Comparison of ENCODE assay signal across 31 cellular contexts in the genomic region with DNA sequence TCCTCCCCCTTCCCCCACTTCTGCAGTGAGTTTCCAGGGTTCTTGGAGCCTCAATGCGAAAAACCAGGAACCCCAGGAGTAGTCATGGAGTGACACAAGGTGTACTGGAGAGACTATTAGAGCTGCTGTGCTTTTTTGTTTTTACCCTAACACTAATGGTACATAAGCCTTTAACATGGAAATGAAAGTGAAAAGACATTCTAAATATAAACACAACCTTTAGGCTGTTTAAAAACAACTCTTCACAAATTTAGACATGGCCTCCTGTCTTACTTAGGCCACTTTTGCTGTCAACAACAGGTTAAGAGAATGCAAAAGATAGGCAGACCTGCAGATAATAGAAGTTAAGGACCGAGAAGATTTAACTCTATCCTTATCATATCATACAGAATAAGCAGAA.
DNase-seq lines count a peak whose midpoint lies in the region; ATAC-seq, FAIRE-seq and TF ChIP-seq lines count a peak whose summit lies in the region.
"Had no signal": no experiment of that assay in that cellular context is flagged by ENCODE, and none has a peak within 500 bp of the region (broad histone marks: within the 10 kb centered on the region; RNA-seq: fewer than 3 reads in every experiment).

No MANE protein-coding gene starts in this region.

- H3K4me3 ChIP-seq in OCI-LY1 (ENCODE audit: low read depth, low read length, poor library complexity, severe bottlenecking) (no peak overlapping the region), mucosa of descending colon (no peak overlapping the region)
- H3K4me3 ChIP-seq: esophagus squamous epithelium, HAP-1, hepatocyte, lung, prostate gland, SJSA1, tibial artery, vagina had no signal

- no peaks in the 10 kb centered on the region for H3K27me3 ChIP-seq in OCI-LY1 (ENCODE audit: insufficient read depth, low read length)
- H3K27me3 ChIP-seq: dorsolateral prefrontal cortex, esophagus squamous epithelium, foreskin keratinocyte, SJSA1, tibial artery, vagina had no signal

- TF ChIP-seq CTCF in OCI-LY1 (IDR thresholded peaks at IDR 0.05; ENCODE audit: low read length) (no peak), mucosa of descending colon (IDR thresholded peaks at IDR 0.05) (no peak)

- no peak overlapping the region for H3K9ac ChIP-seq in OCI-LY1 (ENCODE audit: low read length)

- no peak overlapping the region for H3K27ac ChIP-seq in OCI-LY1 (ENCODE audit: low read depth, low read length, poor library complexity, severe bottlenecking)
- H3K27ac ChIP-seq: dorsolateral prefrontal cortex, esophagus squamous epithelium, foreskin keratinocyte, hepatocyte, prostate gland, RWPE1, SJSA1, tibial artery, vagina, WERI-Rb-1 had no signal

- peak overlapping the region; percentile 25; the same call in 1 of the 2 replicates for H3K4me2 ChIP-seq in OCI-LY1 (ENCODE audit: low read length)
- H3K4me2 ChIP-seq: hepatocyte had no signal

- H2AFZ ChIP-seq in OCI-LY1 (ENCODE audit: low read length): no peak overlapping the region
- H2AFZ ChIP-seq: hepatocyte had no signal

- H3K4me1 Mint-ChIP-seq in stimulated activated naive B cell treated with anti-CD40 and anti-IgM and Interleukin-4, amounts not matched to agents 10 μg/mL and 1 μg/mL and 100 μg/mL, for 72 hours: peaks cover 15 to 25% of the 10 kb centered on the region in 2 donors

- H3K36me3 Mint-ChIP-seq in stimulated activated naive B cell treated with anti-CD40 and anti-IgM and Interleukin-4, amounts not matched to agents 10 μg/mL and 1 μg/mL and 100 μg/mL, for 72 hours: peaks cover 16 to 35% of the 10 kb centered on the region in 2 donors

- H3K9me2 ChIP-seq in OCI-LY1 (ENCODE audit: low read depth, low read length): no peaks in the 10 kb centered on the region

- ATAC-seq in GM21529 (IDR thresholded peaks at IDR 0.05; ENCODE audit: unreplicated experiment) (peak; percentile 62), mucosa of descending colon (no peak), GM19455 (IDR thresholded peaks at IDR 0.05; ENCODE audit: unreplicated experiment) (no peak)
- ATAC-seq in stimulated activated naive B cell treated with anti-CD40 and anti-IgM and Interleukin-4, amounts not matched to agents 10 μg/mL and 1 μg/mL and 100 μg/mL, for 72 hours (replicated peaks): peak; percentile 81 to 90
- ATAC-seq: activated naive CD4-positive, alpha-beta T cell treated with anti-CD3 and anti-CD28 coated beads, Interleukin-2, amount 50 U/mL, for 72 hours; foreskin keratinocyte; left cardiac atrium; natural killer cell treated with Interleukin-12 subunit alpha and Interleukin-12 subunit beta and Interleukin-15 and Interleukin-18, amount 100 ng/mL, for 72 hours; sciatic nerve had no signal

- FAIRE-seq in GM12891 (lab: Jason Lieb, UNC): peak; percentile 13

- H3K9me3 Mint-ChIP-seq in stimulated activated naive B cell treated with anti-CD40 and anti-IgM and Interleukin-4, amounts not matched to agents 10 μg/mL and 1 μg/mL and 100 μg/mL, for 72 hours: peaks cover 13 to 14% of the 10 kb centered on the region in 2 donors

- intact Hi-C loops in mucosa of descending colon (cut with DNase I, micrococcal nuclease): no loop called here

- H3K27ac Mint-ChIP-seq in stimulated activated naive B cell treated with anti-CD40 and anti-IgM and Interleukin-4, amounts not matched to agents 10 μg/mL and 1 μg/mL and 100 μg/mL, for 72 hours: peak overlapping the region; percentile 92
- H3K27ac Mint-ChIP-seq: activated naive CD4-positive, alpha-beta T cell treated with anti-CD3 and anti-CD28 coated beads, Interleukin-2, amount 50 U/mL, for 72 hours; natural killer cell treated with Interleukin-12 subunit alpha and Interleukin-12 subunit beta and Interleukin-15 and Interleukin-18, amount 100 ng/mL, for 72 hours had no signal

- DNase-seq in GM12891 (ENCODE audit: insufficient read length, low spot score) (no peak), mucosa of descending colon (no peak)
- DNase-seq in stimulated activated naive B cell treated with anti-CD40 and anti-IgM and Interleukin-4, amounts not matched to agents 10 μg/mL and 1 μg/mL and 100 μg/mL, for 72 hours: no peak
- no peak for DNase-seq in activated CD8-positive, alpha-beta memory T cell treated with anti-CD3 and anti-CD28 coated beads for 24 hours
- DNase-seq: activated CD4-positive, alpha-beta T cell treated with anti-CD3 and anti-CD28 coated beads for 48 hours; dorsolateral prefrontal cortex; esophagus squamous epithelium; foreskin keratinocyte; left cardiac atrium; NCI-H1048; NCI-H187; occipital lobe; stimulated activated CD4-positive, alpha-beta T cell treated with anti-CD3 and anti-CD28 coated beads, Interleukin-12 subunit alpha, Interleukin-12 subunit beta, amount 100 ng/mL, for 4 hours; stimulated activated CD4-positive, alpha-beta T cell treated with anti-CD3 and anti-CD28 coated beads, Interleukin-2, amount 100 ng/mL, for 48 hours; T1000; tibial artery; WERI-Rb-1 had no signal

- H3K4me1 ChIP-seq in OCI-LY1 (ENCODE audit: insufficient read depth, low read length, severe bottlenecking) (peaks cover 10% of the 10 kb centered on the region), mucosa of descending colon (ENCODE audit: low read depth) (no peaks in the 10 kb centered on the region)
- H3K4me1 ChIP-seq: esophagus squamous epithelium, foreskin keratinocyte, HAP-1, prostate gland, SJSA1, tibial artery, vagina had no signal

- no peaks in the 10 kb centered on the region for H4K20me1 ChIP-seq in OCI-LY1 (ENCODE audit: insufficient read depth, low read length)

- peaks cover 11% of the 10 kb centered on the region; the same call in 1 of the 2 replicates for H3K9me3 ChIP-seq in OCI-LY1 (ENCODE audit: low read length)
- H3K9me3 ChIP-seq in mucosa of descending colon: peaks cover 11% of the 10 kb centered on the region
- H3K9me3 ChIP-seq: HAP-1, prostate gland, SJSA1 had no signal

- TF ChIP-seq POLR2A in GM12891 (IDR thresholded peaks at IDR 0.05; ENCODE audit: low read depth, low read length): no peak

- no peaks in the 10 kb centered on the region for H3F3A ChIP-seq in OCI-LY1 (ENCODE audit: insufficient read depth, low read length)

- H3K79me2 ChIP-seq in OCI-LY1 (ENCODE audit: insufficient read depth, low read length): no peaks in the 10 kb centered on the region
- H3K79me2 ChIP-seq: hepatocyte had no signal

- no peaks in the 10 kb centered on the region for H3K36me3 ChIP-seq in OCI-LY1 (ENCODE audit: insufficient read depth, low read length)
- H3K36me3 ChIP-seq in mucosa of descending colon (ENCODE audit: low read depth): no peaks in the 10 kb centered on the region
- H3K36me3 ChIP-seq: HAP-1, prostate gland, SJSA1, vagina, WERI-Rb-1 had no signal

- no peaks in the 10 kb centered on the region for H3K27me3 Mint-ChIP-seq in stimulated activated naive B cell treated with anti-CD40 and anti-IgM and Interleukin-4, amounts not matched to agents 10 μg/mL and 1 μg/mL and 100 μg/mL, for 72 hours
- H3K27me3 Mint-ChIP-seq: natural killer cell treated with Interleukin-12 subunit alpha and Interleukin-12 subunit beta and Interleukin-15 and Interleukin-18, amount 100 ng/mL, for 72 hours had no signal

- H3K4me3 Mint-ChIP-seq in stimulated activated naive B cell treated with anti-CD40 and anti-IgM and Interleukin-4, amounts not matched to agents 10 μg/mL and 1 μg/mL and 100 μg/mL, for 72 hours: peak overlapping the region; percentile 77 to 85
- H3K4me3 Mint-ChIP-seq: CD14-positive monocyte; natural killer cell treated with Interleukin-12 subunit alpha and Interleukin-12 subunit beta and Interleukin-15 and Interleukin-18, amount 100 ng/mL, for 72 hours had no signal

TF ChIP-seq in GM12891, 5 proteins besides CTCF, POLR2A, EP300 and RAD21:
- TF ChIP-seq PAX5 (IDR thresholded peaks at IDR 0.05; ENCODE audit: insufficient read depth, low read length, severe bottlenecking) (no peak), TAF1 (IDR thresholded peaks at IDR 0.05; ENCODE audit: low read depth, low read length) (no peak), POLR2AphosphoS5 (IDR thresholded peaks at IDR 0.05; ENCODE audit: low read depth, low read length) (no peak), POU2F2 (IDR thresholded peaks at IDR 0.05; ENCODE audit: low read depth, low read length) (no peak), SPI1 (IDR thresholded peaks at IDR 0.05; ENCODE audit: low read depth, low read length) (no peak)
TF ChIP-seq in GM12891: peak in this region for 0.

Comparison
In these comparisons a context has a peak if more than half of its experiments do, and no peak if none do; other contexts are left out.
1. ATAC-seq: peak in GM21529 (single experiment) and stimulated activated naive B cell treated with anti-CD40 and anti-IgM and Interleukin-4, amounts not matched to agents 10 μg/mL and 1 μg/mL and 100 μg/mL, for 72 hours (2 of 2); none in mucosa of descending colon (single experiment) and GM19455 (single experiment).